10 cellular contexts compared by ENCODE assay signal in the genomic region with DNA sequence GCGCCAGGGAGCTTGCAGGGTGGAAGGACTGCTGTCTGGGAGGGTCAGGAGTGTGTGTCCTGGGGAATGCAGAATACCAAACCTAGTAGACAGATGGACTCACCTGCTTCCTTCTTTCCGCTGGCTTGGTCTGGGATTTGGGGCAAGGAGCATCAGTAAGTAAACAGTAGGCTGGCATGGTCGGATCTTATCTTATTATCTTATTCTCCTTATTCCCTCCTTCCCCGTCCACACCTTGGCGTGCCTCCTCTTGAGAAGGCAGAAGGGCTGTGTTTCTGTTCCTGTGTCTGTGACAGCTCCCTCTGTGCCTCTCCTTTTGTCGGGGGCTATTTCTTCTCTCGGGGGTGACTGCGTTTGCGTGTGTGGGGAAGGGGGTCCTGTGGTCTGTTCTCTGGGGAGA. TPM values are rescaled to one million over a fixed set of nuclear protein-coding genes. Genes with fewer than 3 reads are reported as not detected.
DNase-seq lines count a peak whose midpoint lies in the region; TF ChIP-seq lines count a peak whose summit lies in the region.
"Had no signal": no experiment of that assay in that cellular context is flagged by ENCODE, and none has a peak within 500 bp of the region (broad histone marks: within the 10 kb centered on the region; RNA-seq: fewer than 3 reads in every experiment).

No MANE protein-coding gene starts in this region.

- no peaks in the 10 kb centered on the region for H3K9me2 ChIP-seq in Loucy (replicated peaks; ENCODE audit: low read depth, low read length)

- no peak overlapping the region for H3K27ac ChIP-seq in neuronal stem cell (replicated peaks; ENCODE audit: low read length)
- H3K27ac ChIP-seq: left ventricle myocardium inferior had no signal

- peak overlapping the region; percentile 28 for H2BK15ac ChIP-seq in neuronal stem cell (ENCODE audit: low read length)

- CTCF ChIA-PET in Caco-2 (lab: Charles Lee), result interaction anchor here (0.7 to 2.7 kb wide), 11 partner anchors 9 to 113 kb away, joined by 4 to 9 read pairs (median 5); no protein-coding TSS in a partner anchor

- H2BK5ac ChIP-seq in neuronal stem cell (ENCODE audit: low read length), result no peak overlapping the region

- H3K79me1 ChIP-seq in neuronal stem cell (ENCODE audit: low read depth, low read length), result no peaks in the 10 kb centered on the region

- no peaks in the 10 kb centered on the region for H3K36me3 ChIP-seq in Caco-2 (ENCODE audit: control insufficient read depth, insufficient read depth, low read length)
- H3K36me3 ChIP-seq in Loucy (ENCODE audit: insufficient read depth, low read length), result no peaks in the 10 kb centered on the region
- no peaks in the 10 kb centered on the region for H3K36me3 ChIP-seq in neuronal stem cell (replicated peaks in 1 of 2; ENCODE audit: control insufficient read depth in 2 of 2, insufficient read depth in 2 of 2, low read length in 2 of 2)
- H3K36me3 ChIP-seq: left ventricle myocardium inferior had no signal

- H3K79me2 ChIP-seq in Loucy (ENCODE audit: insufficient read depth, low read length), result no peaks in the 10 kb centered on the region

- no peak overlapping the region for H4K91ac ChIP-seq in neuronal stem cell (ENCODE audit: low read depth, low read length, poor library complexity)

- no peak overlapping the region for H3K4ac ChIP-seq in neuronal stem cell (ENCODE audit: low read length)

- no peak for DNase-seq in Caco-2
- no peak for DNase-seq in epithelial cell of esophagus (ENCODE audit: low read depth)
- DNase-seq in neuronal stem cell (ENCODE audit: low spot score), result no peak
- DNase-seq in A172 (ENCODE audit: low spot score), result no peak
- DNase-seq in NCI-H1436 (lab: John Stamatoyannopoulos, UW), result no peak
- DNase-seq in activated effector memory CD4-positive, alpha-beta T cell treated with anti-CD3 and anti-CD28 coated beads, Interleukin-2, amount 50 U/mL, for 16 hours, result no peak
- DNase-seq in T1000 (lab: John Stamatoyannopoulos, UW), result no peak
- DNase-seq: NCI-H1417 treated with DMSO at 0.1 percent for 48 hours had no signal

- no peaks in the 10 kb centered on the region for H3F3A ChIP-seq in Loucy (ENCODE audit: low read depth)

- no peak overlapping the region for H2BK120ac ChIP-seq in neuronal stem cell (ENCODE audit: low read depth, low read length)

- no peak overlapping the region for H4K8ac ChIP-seq in neuronal stem cell (ENCODE audit: low read depth, low read length)

- peak overlapping the region; percentile 70 for H3K4me3 Mint-ChIP-seq in Caco-2 (ENCODE audit: unreplicated experiment)

- no TSS peak for BruUV-seq in Caco-2 (replicated peaks; lab: Mats Ljungman, UMichigan)

- H3K9me3 ChIP-seq in Caco-2 (no peaks in the 10 kb centered on the region), Loucy (ENCODE audit: insufficient read depth, low read depth, low read length) (no peaks in the 10 kb centered on the region), neuronal stem cell (replicated peaks in 1 of 2; ENCODE audit: control insufficient read depth in 2 of 2, insufficient read depth in 1 of 2, low read depth in 1 of 2, low read length in 2 of 2) (no peaks in the 10 kb centered on the region)
- H3K9me3 ChIP-seq: left ventricle myocardium inferior had no signal

- H3K4me2 ChIP-seq in Loucy (ENCODE audit: low read depth, low read length, poor library complexity, severe bottlenecking), result peak overlapping the region; percentile 58
- H3K4me2 ChIP-seq in neuronal stem cell (ENCODE audit: insufficient read depth, low read length, poor library complexity, severe bottlenecking), result peak overlapping the region; percentile 56

- H3K23ac ChIP-seq in neuronal stem cell (ENCODE audit: low read depth, low read length, poor library complexity), result no peak overlapping the region

- H3K4me1 ChIP-seq in Caco-2 (peaks cover 33% of the 10 kb centered on the region), Loucy (ENCODE audit: insufficient read depth, low read length, poor library complexity, severe bottlenecking) (peaks cover 21% of the 10 kb centered on the region), neuronal stem cell (ENCODE audit: control insufficient read depth in 2 of 2, insufficient read depth in 1 of 2, low read depth in 1 of 2, low read length in 2 of 2) (peaks cover 3 to 17% of the 10 kb centered on the region in 2 donors)

- peak overlapping the region; percentile 31 for H3K18ac ChIP-seq in neuronal stem cell (ENCODE audit: low read length)

- H3K9ac ChIP-seq in Loucy (ENCODE audit: low read depth, low read length, poor library complexity, severe bottlenecking) (no peak overlapping the region), neuronal stem cell (ENCODE audit: low read depth, low read length, poor library complexity) (no peak overlapping the region)

- peak overlapping the region; percentile 14 for H3K14ac ChIP-seq in neuronal stem cell (ENCODE audit: low read length)

- H2AFZ ChIP-seq in Loucy (ENCODE audit: low read length), result peak overlapping the region; percentile 84
- peak overlapping the region; percentile 69 for H2AFZ ChIP-seq in neuronal stem cell (ENCODE audit: low read length)

- H2BK12ac ChIP-seq in neuronal stem cell (ENCODE audit: low read length), result no peak overlapping the region

- H3K4me3 ChIP-seq in Caco-2 (ENCODE audit: low read depth, low read length), result no peak overlapping the region
- H3K4me3 ChIP-seq in Loucy (ENCODE audit: low read length, poor library complexity, severe bottlenecking), result peak overlapping the region; percentile 30
- peak overlapping the region; percentile 35 for H3K4me3 ChIP-seq in epithelial cell of esophagus (ENCODE audit: low read length)
- peak overlapping the region in 1 of 2 donors; percentile 42 for H3K4me3 ChIP-seq in neuronal stem cell (ENCODE audit: low read length in 2 of 2)
- H3K4me3 ChIP-seq: left ventricle myocardium inferior had no signal

- intact Hi-C loops in Caco-2 (cut with micrococcal nuclease; ENCODE audit: unreplicated experiment), result no loop called here

- POLR2A ChIA-PET in Caco-2 (lab: Charles Lee), result interaction anchor here (0.7 kb wide), 1 partner anchor 1347 kb away, joined by 11 read pairs; no protein-coding TSS in a partner anchor

- H3K27me3 Mint-ChIP-seq in Caco-2 (ENCODE audit: insufficient read depth, unreplicated experiment), result no peaks in the 10 kb centered on the region

- peaks cover 27% of the 10 kb centered on the region for H3K4me1 Mint-ChIP-seq in Caco-2 (ENCODE audit: low read depth, unreplicated experiment)

- H4K20me1 ChIP-seq in Loucy (ENCODE audit: insufficient read depth, low read length, poor library complexity, severe bottlenecking), result no peaks in the 10 kb centered on the region

- H3K9me3 Mint-ChIP-seq in Caco-2 (ENCODE audit: unreplicated experiment), result no peaks in the 10 kb centered on the region

- no CpG with 5 or more reads among the region's 9 CpGs for WGBS in neuronal stem cell (ENCODE audit: extremely low coverage in 2 of 2, insufficient read length in 2 of 2, insufficient replicate concordance in 1 of 2), 2 donors

- H3K27me3 ChIP-seq in Caco-2 (replicated peaks; ENCODE audit: control insufficient read depth, insufficient read depth, low read length) (no peaks in the 10 kb centered on the region), Loucy (ENCODE audit: insufficient read depth, low read length, poor library complexity, severe bottlenecking) (no peaks in the 10 kb centered on the region), neuronal stem cell (ENCODE audit: control insufficient read depth in 3 of 3, insufficient read depth in 3 of 3, low read depth in 1 of 3, low read length in 3 of 3) (peaks cover 0 to 13% (median 2%) of the 10 kb centered on the region in 3 experiments)

- TF ChIP-seq CTCF in Caco-2 (IDR thresholded peaks at IDR 0.05; ENCODE audit: insufficient read depth in 1 of 2, low read depth in 1 of 2, low read length in 1 of 2, severe bottlenecking in 1 of 2, unreplicated experiment in 1 of 2) (no peak), Loucy (conservative IDR thresholded peaks at IDR 0.05; ENCODE audit: low read length) (no peak), epithelial cell of esophagus (IDR thresholded peaks at IDR 0.05; ENCODE audit: insufficient read depth, low read depth, low read length, missing control alignments) (no peak)

- no peaks in the 10 kb centered on the region for H3K36me3 Mint-ChIP-seq in Caco-2 (ENCODE audit: insufficient read depth, unreplicated experiment)

- H3K27ac Mint-ChIP-seq in Caco-2 (ENCODE audit: unreplicated experiment), result peak overlapping the region; percentile 89

- H2AK5ac ChIP-seq in neuronal stem cell (ENCODE audit: low read depth, low read length), result no peak overlapping the region

RNA-seq across cellular contexts. Expression of gene KRT86, which starts 4.1 kb away (rescaled TPM):
- not detected in 2 replicates for total RNA-seq in Caco-2 (2022)
- 0.06 TPM for polyA plus RNA-seq in neuronal stem cell (2013, experiment 1 of 2)
- 0.08 TPM for polyA plus RNA-seq in neuronal stem cell (2013, experiment 2 of 2)
- total RNA-seq in A172 (2014; rRNA removed; shearing (Covaris generic)), result 1.5 and 1.6 TPM in 2 replicates
- total RNA-seq: left ventricle myocardium inferior had no signal

RNA-seq across cellular contexts. Expression of gene KRT81, which starts 12.8 kb away (rescaled TPM):
- total RNA-seq in Caco-2 (2022), result 0.28 and 0.45 TPM in 2 replicates
- polyA plus RNA-seq in neuronal stem cell (2013, experiment 1 of 2), result 0.03 TPM
- not detected for polyA plus RNA-seq in neuronal stem cell (2013, experiment 2 of 2)
- 59.0 and 66.4 TPM in 2 replicates for total RNA-seq in A172 (2014; rRNA removed; shearing (Covaris generic))
- total RNA-seq: left ventricle myocardium inferior had no signal

RNA-seq across cellular contexts. Expression of gene KRT83, which starts 42.7 kb away (rescaled TPM):
- total RNA-seq in Caco-2 (2022), result not detected in 2 replicates
- not detected for polyA plus RNA-seq in neuronal stem cell (2013, experiment 1 of 2)
- polyA plus RNA-seq in neuronal stem cell (2013, experiment 2 of 2), result not detected
- 0.05 and 0.41 TPM in 2 replicates for total RNA-seq in A172 (2014; rRNA removed; shearing (Covaris generic))
- total RNA-seq: left ventricle myocardium inferior had no signal

RNA-seq across cellular contexts. Expression of gene KRT7, which starts 45.5 kb away (rescaled TPM):
- 13.9 and 19.9 TPM in 2 replicates for total RNA-seq in Caco-2 (2022)
- 0.24 TPM for polyA plus RNA-seq in neuronal stem cell (2013, experiment 1 of 2)
- polyA plus RNA-seq in neuronal stem cell (2013, experiment 2 of 2), result 0.18 TPM
- 13.8 and 16.1 TPM in 2 replicates for total RNA-seq in A172 (2014; rRNA removed; shearing (Covaris generic))
- total RNA-seq: left ventricle myocardium inferior had no signal

Comparison
In these comparisons a context has a peak if more than half of its experiments do, and no peak if none do; other contexts are left out.
1. RNA of gene KRT81, which starts 12.8 kb away (total RNA-seq): 59.0 to 66.4 TPM in A172; 0.28 to 0.45 TPM in Caco-2; every median in the first group is over 10 times any median in the second.